In the genomic region with DNA sequence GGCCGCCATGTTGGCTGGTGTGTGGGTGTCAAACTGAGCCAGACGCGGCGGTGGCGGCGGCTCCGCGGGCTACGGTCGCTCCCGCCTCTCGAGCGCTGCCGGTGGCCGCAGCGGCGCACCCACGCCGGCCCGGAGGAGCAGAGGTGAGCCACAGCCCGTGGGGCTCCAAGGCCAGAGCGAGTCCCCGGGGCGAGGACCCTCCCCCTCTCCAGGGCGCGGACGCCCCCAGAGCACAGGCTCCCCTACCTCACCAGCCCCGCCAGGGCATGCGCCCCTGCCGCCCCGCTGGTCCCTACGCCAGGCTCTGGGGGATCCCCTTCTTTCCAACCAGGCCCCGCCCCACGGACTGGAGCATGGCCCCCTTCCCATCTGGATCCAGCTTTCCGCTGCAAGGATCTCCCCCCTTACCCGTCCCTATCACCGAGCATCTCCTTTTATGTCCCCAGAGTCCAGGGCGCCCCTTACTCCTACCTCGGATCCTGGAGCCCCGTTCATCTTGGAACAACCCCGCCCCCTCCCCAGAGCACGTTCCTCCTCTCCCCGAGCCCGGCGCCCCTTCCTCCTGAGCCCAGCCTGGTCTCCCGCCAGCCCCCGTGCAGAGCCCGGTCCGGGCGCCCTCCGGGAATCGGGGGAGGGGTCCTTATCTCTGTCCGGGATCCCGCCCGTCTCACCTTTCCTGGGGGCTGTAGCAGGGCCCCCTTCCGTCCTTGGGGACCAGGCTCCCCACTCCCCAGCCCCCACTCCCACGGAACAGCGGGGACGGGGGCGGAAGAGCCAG, we compare ENCODE assay signal across 8 cellular contexts. TPM values are rescaled to one million over a fixed set of nuclear protein-coding genes. Genes with fewer than 3 reads are reported as not detected.
DNase-seq lines count a peak whose midpoint lies in the region; ATAC-seq, FAIRE-seq and TF ChIP-seq lines count a peak whose summit lies in the region.

No MANE protein-coding gene starts in this region.

- 0% methylated on average over 17 of the region's 60 CpGs for WGBS in HepG2 (ENCODE audit: low lambda C conversion rate)

- no peak for TF ChIP-seq EP300 in HepG2 (IDR thresholded peaks at IDR 0.05; ENCODE audit: low read depth in 2 of 2, low read length in 2 of 2)
- TF ChIP-seq EP300 in HepG2 (CRISPR knock-in tag; IDR thresholded peaks at IDR 0.05; ENCODE audit: borderline replicate concordance) = no peak

- POLR2A ChIA-PET in HepG2 (lab: Yijun Ruan, JAX) = interaction anchor here (1.4 kb wide), 1 partner anchor 12 kb away, joined by 3 read pairs; no protein-coding TSS in a partner anchor

- H3K27ac ChIP-seq in SJSA1 (peak overlapping the region; percentile 66), caudate nucleus (ENCODE audit: low read depth, low read length) (peak overlapping the region; percentile 88), HepG2 (ENCODE audit: extremely low read length, insufficient read depth, low read length) (peak overlapping the region; percentile 53)

- H2AFZ ChIP-seq in HepG2 (ENCODE audit: low read length) = no peak overlapping the region

- DNase-seq in DMS53 (lab: John Stamatoyannopoulos, UW) (peak; percentile 43), DMS53 treated with DMSO at 0.1 percent for 48 hours (lab: John Stamatoyannopoulos, UW; ENCODE audit: unreplicated experiment) (no peak), SJSA1 (ENCODE audit: low read depth in 1 of 2, low spot score in 2 of 2) (peak; percentile 56 to 58), caudate nucleus (lab: John Stamatoyannopoulos, UW) (peak in 3 of 61 donors; percentile 60 to 78 (median 71)), HepG2 (ENCODE audit: low spot score) (no peak), NOMO-1 (lab: John Stamatoyannopoulos, UW; ENCODE audit: unreplicated experiment in 2 of 2) (no peak)
- DNase-seq in stimulated activated CD8-positive, alpha-beta memory T cell treated with anti-CD3 and anti-CD28 coated beads, Interleukin-12 subunit alpha, Interleukin-12 subunit beta, amount 100 ng/mL, for 4 hours (ENCODE audit: low read depth) = peak; percentile 41

- ATAC-seq in HG02870 (IDR thresholded peaks at IDR 0.05; ENCODE audit: unreplicated experiment) (peak; percentile 76), HepG2 (peak; percentile 82)

- peaks cover 4% of the 10 kb centered on the region for H3K36me3 ChIP-seq in SJSA1
- no peaks in the 10 kb centered on the region for H3K36me3 ChIP-seq in HepG2 (replicated peaks in 1 of 2; ENCODE audit: control insufficient read depth in 1 of 2, insufficient read depth in 2 of 2, low read length in 2 of 2)

- H3K4me3 ChIP-seq in SJSA1 (peak overlapping the region; percentile 98), HepG2 (replicated peaks in 1 of 3; ENCODE audit: insufficient read depth in 1 of 3, low read depth in 2 of 3, low read length in 3 of 3) (peak overlapping the region; percentile 74 to 96 (median 82))

- H3K79me2 ChIP-seq in HepG2 (ENCODE audit: insufficient read depth, low read length) = peaks cover 20% of the 10 kb centered on the region

- no TSS peak for BruUV-seq in HepG2 (replicated peaks; lab: Mats Ljungman, UMichigan)

- peak overlapping the region; percentile 86 for H3K9ac ChIP-seq in HepG2 (ENCODE audit: insufficient read depth, low read depth, low read length)

- H4K20me1 ChIP-seq in HepG2 (ENCODE audit: insufficient read depth, low read length) = no peaks in the 10 kb centered on the region; the same call in 1 of the 2 replicates

- CTCF ChIA-PET in HepG2 (lab: Yijun Ruan, JAX; ENCODE audit: low intra/inter-chr PET ratio, low total read pairs) = no interaction called here

- TF ChIP-seq POLR2A in HepG2 (IDR thresholded peaks at IDR 0.05; ENCODE audit: insufficient read depth in 1 of 2, low read depth in 2 of 2, low read length in 2 of 2) = peak in 1 of 2 experiments; percentile 55; a peak in 1 of 4 replicates

- H3K4me1 ChIP-seq in SJSA1 (replicated peaks) (peaks cover 8% of the 10 kb centered on the region), HepG2 (ENCODE audit: insufficient read depth, low read length) (peaks cover 40% of the 10 kb centered on the region)

- intact Hi-C loops in HepG2 (cut with micrococcal nuclease; ENCODE audit: unreplicated experiment) = no loop called here

- FAIRE-seq in HepG2 (lab: Jason Lieb, UNC) = no peak

- H3K27me3 ChIP-seq in SJSA1 (replicated peaks) (no peaks in the 10 kb centered on the region), HepG2 (ENCODE audit: control insufficient read depth in 1 of 2, insufficient read depth in 2 of 2, low read length in 2 of 2) (no peaks in the 10 kb centered on the region)

- in situ Hi-C loops in HepG2 (cut with HindIII; ENCODE audit: extremely low pct_ligation_motif_present, low pct_unique_long_range_greater_than_20kb) = no loop called here

- H3K9me3 ChIP-seq in SJSA1 (replicated peaks) = no peaks in the 10 kb centered on the region
- no peaks in the 10 kb centered on the region for H3K9me3 ChIP-seq in HepG2 (ENCODE audit: low read length)

- H3K4me2 ChIP-seq in HepG2 (ENCODE audit: low read depth, low read length) = peak overlapping the region; percentile 95

- TF ChIP-seq CTCF in HepG2 (CRISPR knock-in tag; IDR thresholded peaks at IDR 0.05) = peak; percentile 13; the same call in 1 of the 2 replicates

- 0 out of 2 replicates have a peak, but pooled peaks have one; percentile 21 for TF ChIP-seq RAD21 in HepG2 (CRISPR knock-in tag; IDR thresholded peaks at IDR 0.05)

TF ChIP-seq in HepG2, 621 proteins besides CTCF, POLR2A, EP300 and RAD21 (continues in another document):
- TF ChIP-seq IKZF1 (IDR thresholded peaks at IDR 0.05) = no peak
- TF ChIP-seq ADNP (CRISPR knock-in tag; IDR thresholded peaks at IDR 0.05) = no peak
- TF ChIP-seq ZNF746 (CRISPR knock-in tag; IDR thresholded peaks at IDR 0.05) = no peak
- TF ChIP-seq, protein P1, sequence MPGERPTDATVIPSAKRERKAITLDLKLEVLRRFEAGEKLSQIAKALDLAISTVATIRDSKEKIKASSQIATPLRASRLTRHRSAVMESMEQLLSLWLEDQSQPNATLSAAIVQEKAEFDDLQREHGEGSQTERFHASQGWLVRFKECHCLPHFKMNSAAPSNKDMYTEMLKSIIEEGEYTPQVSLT (CRISPR knock-in tag; IDR thresholded peaks at IDR 0.05; ENCODE audit: borderline replicate concordance, low read depth) = no peak
- no peak for TF ChIP-seq FOXK1 (CRISPR knock-in tag; IDR thresholded peaks at IDR 0.05; ENCODE audit: borderline replicate concordance, low read depth)
- peak; percentile 31; the same call in 1 of the 2 replicates for TF ChIP-seq ZFY (CRISPR knock-in tag; IDR thresholded peaks at IDR 0.05)
- TF ChIP-seq, protein P2, sequence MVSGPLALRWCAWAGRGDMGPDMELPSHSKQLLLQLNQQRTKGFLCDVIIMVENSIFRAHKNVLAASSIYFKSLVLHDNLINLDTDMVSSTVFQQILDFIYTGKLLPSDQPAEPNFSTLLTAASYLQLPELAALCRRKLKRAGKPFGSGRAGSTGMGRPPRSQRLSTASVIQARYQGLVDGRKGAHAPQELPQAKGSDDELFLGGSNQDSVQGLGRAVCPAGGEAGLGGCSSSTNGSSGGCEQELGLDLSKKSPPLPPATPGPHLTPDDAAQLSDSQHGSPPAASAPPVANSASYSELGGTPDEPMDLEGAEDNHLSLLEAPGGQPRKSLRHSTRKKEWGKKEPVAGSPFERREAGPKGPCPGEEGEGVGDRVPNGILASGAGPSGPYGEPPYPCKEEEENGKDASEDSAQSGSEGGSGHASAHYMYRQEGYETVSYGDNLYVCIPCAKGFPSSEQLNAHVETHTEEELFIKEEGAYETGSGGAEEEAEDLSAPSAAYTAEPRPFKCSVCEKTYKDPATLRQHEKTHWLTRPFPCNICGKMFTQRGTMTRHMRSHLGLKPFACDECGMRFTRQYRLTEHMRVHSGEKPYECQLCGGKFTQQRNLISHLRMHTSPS (CRISPR knock-in tag; IDR thresholded peaks at IDR 0.05; ENCODE audit: low read depth) = no peak
- no peak for TF ChIP-seq NFE2L1 (CRISPR knock-in tag; IDR thresholded peaks at IDR 0.05; ENCODE audit: borderline replicate concordance)

RNA-seq across cellular contexts. Expression of gene EPN2, which starts 0.4 kb away (rescaled TPM):
- total RNA-seq in SJSA1 (2014; rRNA removed; shearing (Covaris generic)) = 15.7 and 19.9 TPM in 2 replicates
- 7.8 and 9.3 TPM in 2 replicates for total RNA-seq in HepG2 (2016; rRNA removed; fragmentation: Illumina TruSeq; extraction: Trizol)
- 7.1 and 8.4 TPM in 2 replicates for total RNA-seq in HepG2 (2016; cell fraction: cytosol; rRNA removed; fragmentation: Illumina TruSeq; extraction: Trizol; ENCODE audit: low read depth)
- total RNA-seq in HepG2 (2016; cell fraction: insoluble cytoplasmic fraction; rRNA removed; fragmentation: Illumina TruSeq; extraction: Trizol) = 6.5 and 7.5 TPM in 2 replicates
- total RNA-seq in HepG2 (2016; cell fraction: membrane; rRNA removed; fragmentation: Illumina TruSeq; extraction: Trizol) = 7.8 and 13.2 TPM in 2 replicates
- 12.8 and 15.5 TPM in 2 replicates for total RNA-seq in HepG2 (2016; cell fraction: nucleus; rRNA removed; fragmentation: Illumina TruSeq; extraction: Trizol)
- polyA plus RNA-seq in HepG2 (2011; rRNA removed) = 17.8 and 19.2 TPM in 2 replicates
- polyA plus RNA-seq in HepG2 (2011; cell fraction: cytosol; rRNA removed) = 15.5 and 16.2 TPM in 2 replicates
- polyA plus RNA-seq in HepG2 (2011; cell fraction: nucleus; rRNA removed) = 41.0 and 65.6 TPM in 2 replicates
- polyA plus RNA-seq in HepG2 (2012) = 17.0 and 18.3 TPM in 2 replicates
- 2.5 and 3.6 TPM in 2 replicates for polyA plus RNA-seq in HepG2 (2016; cell fraction: cytosol; fragmentation: Illumina TruSeq; extraction: Trizol; ENCODE audit: low read depth)
- polyA plus RNA-seq in HepG2 (2016; cell fraction: insoluble cytoplasmic fraction; fragmentation: Illumina TruSeq; extraction: Trizol; ENCODE audit: low read depth) = 9.1 and 11.8 TPM in 2 replicates
- 4.7 and 5.3 TPM in 2 replicates for polyA plus RNA-seq in HepG2 (2016; cell fraction: membrane; fragmentation: Illumina TruSeq; extraction: Trizol; ENCODE audit: low read depth)
- 21.2 and 21.7 TPM in 2 replicates for polyA plus RNA-seq in HepG2 (2016; cell fraction: nucleus; fragmentation: Illumina TruSeq; extraction: Trizol; ENCODE audit: insufficient read depth, low read depth)
- polyA minus RNA-seq in HepG2 (2011; rRNA and poly(A)+ RNA removed; ENCODE audit: low replicate concordance) = 33.4 and 37.5 TPM in 2 replicates
- 13.2 and 14.8 TPM in 2 replicates for polyA minus RNA-seq in HepG2 (2011; cell fraction: cytosol; rRNA and poly(A)+ RNA removed)
- polyA minus RNA-seq in HepG2 (2011; cell fraction: nucleus; rRNA and poly(A)+ RNA removed) = 30.2 and 31.4 TPM in 2 replicates

Comparison
In these comparisons a context has a peak if more than half of its experiments do, and no peak if none do; other contexts are left out.
1. DNase-seq: peak in DMS53 (single experiment), SJSA1 (2 of 2) and stimulated activated CD8-positive, alpha-beta memory T cell treated with anti-CD3 and anti-CD28 coated beads, Interleukin-12 subunit alpha, Interleukin-12 subunit beta, amount 100 ng/mL, for 4 hours (single experiment); none in DMS53 treated with DMSO at 0.1 percent for 48 hours (single experiment), HepG2 (single experiment) and NOMO-1 (0 of 2).
2. Peak in every context shown above with its lines, with median percentiles within 50 percentile points of each other: H3K27ac ChIP-seq.